ENCODE assay signal across 9 cellular contexts in genomic region chr13:77429320-77430142, GRCh38.
A peak's percentile ranks its signal among the peaks of the same experiment; 100 is the strongest.
DNase-seq lines count a peak whose midpoint lies in the region; ATAC-seq, FAIRE-seq and TF ChIP-seq lines count a peak whose summit lies in the region.
"Had no signal": no experiment of that assay in that cellular context is flagged by ENCODE, and none has a peak within 500 bp of the region (broad histone marks: within the 10 kb centered on the region; RNA-seq: fewer than 3 reads in every experiment).

No MANE protein-coding gene starts in this region.

- no peaks in the 10 kb centered on the region for H3K9me3 Mint-ChIP-seq in chondrocyte (ENCODE audit: low read depth)

- H4K20me1 ChIP-seq in GM23248 (ENCODE audit: insufficient read depth) = no peaks in the 10 kb centered on the region
- H4K20me1 ChIP-seq in osteoblast (ENCODE audit: insufficient read depth, low read length) = no peaks in the 10 kb centered on the region

- no peaks in the 10 kb centered on the region for H3K36me3 Mint-ChIP-seq in chondrocyte (ENCODE audit: low read depth)

- TF ChIP-seq CTCF in osteoblast (IDR thresholded peaks at IDR 0.05; ENCODE audit: extremely low read depth, low read depth, low read length) (no peak), chondrocyte (IDR thresholded peaks at IDR 0.05) (no peak), D721Med (IDR thresholded peaks at IDR 0.05; ENCODE audit: insufficient read depth, missing control alignments) (no peak)

- WGBS in GM23248 (ENCODE audit: low coverage in 1 of 2, low lambda C conversion rate in 2 of 2, missing lambda C conversion rate in 2 of 2), 2 experiments = 57 to 62% methylated on average over 8 of the region's 8 CpGs

- H3K79me2 ChIP-seq in GM23248 (ENCODE audit: insufficient read depth) = no peaks in the 10 kb centered on the region
- H3K79me2 ChIP-seq in osteoblast (ENCODE audit: insufficient read depth, low read length) = no peaks in the 10 kb centered on the region

- no peak overlapping the region for H3K9ac ChIP-seq in GM23248

- in situ Hi-C loops in GM23248 (cut with MboI) = no loop called here

- no peak for FAIRE-seq in D721Med (lab: Jason Lieb, UNC)
- FAIRE-seq: islet of Langerhans had no signal

- no peak overlapping the region for H2AFZ ChIP-seq in GM23248
- H2AFZ ChIP-seq in osteoblast (ENCODE audit: low read length) = no peak overlapping the region

- H3K9me3 ChIP-seq in GM23248 (ENCODE audit: low read depth) (no peaks in the 10 kb centered on the region), osteoblast (ENCODE audit: low read depth, low read length) (no peaks in the 10 kb centered on the region)

- H3K27ac Mint-ChIP-seq in chondrocyte (ENCODE audit: unreplicated experiment) = no peak overlapping the region

- no peaks in the 10 kb centered on the region for H3F3A ChIP-seq in GM23248 (ENCODE audit: insufficient read depth)

- peak; percentile 52 for ATAC-seq in GM18520 (IDR thresholded peaks at IDR 0.05; ENCODE audit: unreplicated experiment)

- no peaks in the 10 kb centered on the region for H3K27me3 ChIP-seq in GM23248 (replicated peaks; ENCODE audit: insufficient read depth)
- no peaks in the 10 kb centered on the region for H3K27me3 ChIP-seq in osteoblast (ENCODE audit: insufficient read depth, low read length)

- H3K4me1 Mint-ChIP-seq in chondrocyte (ENCODE audit: low read depth) = no peaks in the 10 kb centered on the region

- H3K4me3 Mint-ChIP-seq in chondrocyte (ENCODE audit: unreplicated experiment) = no peak overlapping the region

- H3K36me3 ChIP-seq in GM23248 (ENCODE audit: low read depth) = no peaks in the 10 kb centered on the region
- no peaks in the 10 kb centered on the region for H3K36me3 ChIP-seq in osteoblast (ENCODE audit: insufficient read depth, low read length)

- H3K4me1 ChIP-seq in GM23248 (ENCODE audit: insufficient read depth) = no peaks in the 10 kb centered on the region
- H3K4me1 ChIP-seq in osteoblast (ENCODE audit: insufficient read depth, low read length) = no peaks in the 10 kb centered on the region

- H3K4me2 ChIP-seq in GM23248 (ENCODE audit: unreplicated experiment) (no peak overlapping the region), osteoblast (ENCODE audit: insufficient read depth, low read length) (no peak overlapping the region)

- H3K27ac ChIP-seq in GM23248 = no peak overlapping the region
- H3K27ac ChIP-seq in osteoblast (ENCODE audit: low read depth, low read length) = no peak overlapping the region

- DNase-seq in GM23248 = peak; percentile 25
- DNase-seq in NCI-H2029 (lab: John Stamatoyannopoulos, UW) = peak; percentile 51
- peak; percentile 47 for DNase-seq in osteoblast (ENCODE audit: insufficient read length, low spot score, missing footprints)
- DNase-seq in chondrocyte (ENCODE audit: low spot score) = no peak
- DNase-seq in D721Med (ENCODE audit: insufficient read length, low spot score) = no peak
- no peak for DNase-seq in kidney tubule cell (ENCODE audit: low spot score)
- DNase-seq in NCI-H524 (lab: John Stamatoyannopoulos, UW) = no peak

- no peak overlapping the region for H3K4me3 ChIP-seq in GM23248
- H3K4me3 ChIP-seq in osteoblast (ENCODE audit: insufficient read depth, low read length) = no peak overlapping the region

- peaks cover 6% of the 10 kb centered on the region for H3K27me3 Mint-ChIP-seq in chondrocyte (ENCODE audit: low read depth)

- no peaks in the 10 kb centered on the region for H3K9me2 ChIP-seq in GM23248 (ENCODE audit: insufficient read depth)

Comparison
In these comparisons a context has a peak if more than half of its experiments do, and no peak if none do; other contexts are left out.
1. DNase-seq: peak in GM23248 (single experiment), NCI-H2029 (single experiment) and osteoblast (single experiment); none in chondrocyte (single experiment), D721Med (single experiment), kidney tubule cell (single experiment) and NCI-H524 (0 of 2).